1 cellular context compared by ENCODE assay signal in the genomic region with DNA sequence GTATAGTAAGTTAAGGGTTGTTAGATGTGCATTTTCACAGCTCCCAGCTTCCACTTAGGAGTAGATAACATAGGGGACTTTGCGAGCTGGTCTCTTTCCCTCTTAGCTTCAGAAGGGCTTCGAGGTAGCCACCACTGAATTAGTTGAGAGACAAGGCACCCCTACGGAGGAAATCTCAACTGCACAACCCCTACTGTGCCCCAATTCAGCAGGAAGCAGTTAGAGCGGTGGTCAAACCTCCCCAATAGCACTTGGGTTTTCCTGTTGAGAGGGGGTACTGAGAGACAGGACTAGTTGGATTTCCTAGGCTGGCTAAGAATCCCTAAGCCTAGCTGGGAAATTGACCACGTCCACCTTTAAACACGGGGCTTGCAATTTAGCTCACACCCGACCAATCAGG.
TF ChIP-seq lines count a peak whose summit lies in the region.

No MANE protein-coding gene starts in this region.

TF ChIP-seq in H1, 55 proteins besides CTCF, POLR2A, EP300 and RAD21:
- TF ChIP-seq RFX5 (IDR thresholded peaks at IDR 0.05; ENCODE audit: borderline replicate concordance, low read depth, low read length) (no peak), JUN (IDR thresholded peaks at IDR 0.05; ENCODE audit: low read depth, low read length) (no peak), SUZ12 (IDR thresholded peaks at IDR 0.05; ENCODE audit: low read length) (no peak), GABPA (IDR thresholded peaks at IDR 0.05; ENCODE audit: borderline replicate concordance, insufficient read depth, low read length) (no peak), CREB1 (IDR thresholded peaks at IDR 0.05) (no peak), ASH2L (IDR thresholded peaks at IDR 0.05; ENCODE audit: low read length) (no peak), TAF7 (optimal IDR thresholded peaks at IDR 0.05; ENCODE audit: borderline replicate concordance, low read depth, low read length) (no peak), TCF12 (IDR thresholded peaks at IDR 0.05; ENCODE audit: low read depth, low read length) (no peak), NANOG (IDR thresholded peaks at IDR 0.05; ENCODE audit: insufficient read depth, low read depth, low read length, poor library complexity, severe bottlenecking) (no peak), KDM5A (IDR thresholded peaks at IDR 0.05; ENCODE audit: low read length) (no peak)
TF ChIP-seq in H1: peak in this region for 0.
